ENCODE assay signal across 30 cellular contexts in the genomic region with DNA sequence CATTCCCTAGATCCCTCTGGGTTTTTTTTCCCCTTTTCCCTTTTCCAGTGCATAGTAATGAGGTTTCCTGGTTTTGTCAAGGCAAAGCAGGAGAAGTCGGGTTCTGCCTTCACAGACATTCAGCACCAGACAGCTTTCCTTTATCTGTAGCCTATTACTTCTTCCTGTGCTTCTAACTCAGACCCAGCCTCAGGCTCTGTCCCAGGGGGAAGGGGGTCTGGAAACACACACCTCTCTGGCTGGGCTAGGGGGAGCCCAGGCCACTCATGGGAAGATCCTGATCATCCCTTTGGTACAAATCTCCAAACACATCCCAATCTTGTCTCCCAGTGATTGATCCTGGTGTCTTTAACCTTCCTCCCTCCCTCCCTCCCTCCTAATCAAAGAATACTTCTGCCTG.
"Had no signal": no experiment of that assay in that cellular context is flagged by ENCODE, and none has a peak within 500 bp of the region (broad histone marks: within the 10 kb centered on the region; RNA-seq: fewer than 3 reads in every experiment).

No MANE protein-coding gene starts in this region.

- H3K27ac ChIP-seq: ascending aorta, breast epithelium, cardiac muscle cell, colonic mucosa, WERI-Rb-1 had no signal

- H3K4me3 Mint-ChIP-seq: activated CD4-positive, alpha-beta memory T cell treated with anti-CD3 and anti-CD28 coated beads, Interleukin-2, amount 10 ng/mL, durations not matched to agents 7 days and 5 days; activated CD4-positive, alpha-beta T cell treated with anti-CD3 and anti-CD28 coated beads for 36 hours; activated CD4-positive, alpha-beta T cell treated with anti-CD3 and anti-CD28 coated beads, Interleukin-2, amount 10 ng/mL, durations not matched to agents 7 days and 5 days; activated naive CD4-positive, alpha-beta T cell treated with anti-CD3 and anti-CD28 coated beads, Interleukin-2, amount 10 ng/mL, durations not matched to agents 7 days and 5 days; activated naive CD8-positive, alpha-beta T cell treated with anti-CD3 and anti-CD28 coated beads, Interleukin-2, amount 10 ng/mL, durations not matched to agents 7 days and 5 days; activated T-cell treated with anti-CD3 and anti-CD28 coated beads, Interleukin-2, amount 50 U/mL, for 24 hours; activated T-cell treated with anti-CD3 and anti-CD28 coated beads, Interleukin-2, amount 50 U/mL, for 72 hours; brain; T-helper 17 cell; T-helper 2 cell treated with Interferon-gamma antibody and Interleukin-4, amounts not matched to agents 5 μg/mL and 100 μg/mL, for 36 hours had no signal

- H3K4me1 ChIP-seq: ascending aorta, breast epithelium, colonic mucosa had no signal

- H3K9me3 ChIP-seq: ascending aorta, colonic mucosa had no signal

- H3K36me3 ChIP-seq: ascending aorta, breast epithelium, cardiac muscle cell, colonic mucosa, WERI-Rb-1 had no signal

- ATAC-seq: activated CD4-positive, alpha-beta T cell treated with anti-CD3 and anti-CD28 coated beads for 36 hours; activated naive CD4-positive, alpha-beta T cell treated with anti-CD3 and anti-CD28 coated beads, Interleukin-2, amount 50 U/mL, for 72 hours; activated T-cell treated with anti-CD3 and anti-CD28 coated beads, Interleukin-2, amount 50 U/mL, for 72 hours; esophagus mucosa; T-helper 17 cell had no signal

- H3K9me3 Mint-ChIP-seq: activated CD4-positive, alpha-beta memory T cell treated with anti-CD3 and anti-CD28 coated beads, Interleukin-2, amount 10 ng/mL, durations not matched to agents 7 days and 5 days; activated CD4-positive, alpha-beta T cell treated with anti-CD3 and anti-CD28 coated beads, Interleukin-2, amount 10 ng/mL, durations not matched to agents 7 days and 5 days; activated naive CD4-positive, alpha-beta T cell treated with anti-CD3 and anti-CD28 coated beads, Interleukin-2, amount 10 ng/mL, durations not matched to agents 7 days and 5 days; activated naive CD4-positive, alpha-beta T cell treated with anti-CD3 and anti-CD28 coated beads, Interleukin-2, amount 50 U/mL, for 72 hours; activated naive CD8-positive, alpha-beta T cell treated with anti-CD3 and anti-CD28 coated beads, Interleukin-2, amount 10 ng/mL, durations not matched to agents 7 days and 5 days; activated T-cell treated with anti-CD3 and anti-CD28 coated beads, Interleukin-2, amount 50 U/mL, for 24 hours; activated T-cell treated with anti-CD3 and anti-CD28 coated beads, Interleukin-2, amount 50 U/mL, for 72 hours; brain; T-helper 2 cell treated with Interferon-gamma antibody and Interleukin-4, amounts not matched to agents 5 μg/mL and 100 μg/mL, for 36 hours had no signal

- H3K4me1 Mint-ChIP-seq: activated CD4-positive, alpha-beta memory T cell treated with anti-CD3 and anti-CD28 coated beads, Interleukin-2, amount 10 ng/mL, durations not matched to agents 7 days and 5 days; activated CD4-positive, alpha-beta T cell treated with anti-CD3 and anti-CD28 coated beads for 36 hours; activated CD4-positive, alpha-beta T cell treated with anti-CD3 and anti-CD28 coated beads, Interleukin-2, amount 10 ng/mL, durations not matched to agents 7 days and 5 days; activated naive CD4-positive, alpha-beta T cell treated with anti-CD3 and anti-CD28 coated beads, Interleukin-2, amount 10 ng/mL, durations not matched to agents 7 days and 5 days; activated naive CD8-positive, alpha-beta T cell treated with anti-CD3 and anti-CD28 coated beads, Interleukin-2, amount 10 ng/mL, durations not matched to agents 7 days and 5 days; T-helper 17 cell had no signal

- H3K27me3 Mint-ChIP-seq: activated CD4-positive, alpha-beta T cell treated with anti-CD3 and anti-CD28 coated beads for 36 hours; activated CD4-positive, alpha-beta T cell treated with anti-CD3 and anti-CD28 coated beads, Interleukin-2, amount 10 ng/mL, durations not matched to agents 7 days and 5 days; activated naive CD4-positive, alpha-beta T cell treated with anti-CD3 and anti-CD28 coated beads, Interleukin-2, amount 10 ng/mL, durations not matched to agents 7 days and 5 days; brain had no signal

- H3K27ac Mint-ChIP-seq: activated CD4-positive, alpha-beta memory T cell treated with anti-CD3 and anti-CD28 coated beads, Interleukin-2, amount 10 ng/mL, durations not matched to agents 7 days and 5 days; activated CD4-positive, alpha-beta T cell treated with anti-CD3 and anti-CD28 coated beads for 36 hours; activated CD4-positive, alpha-beta T cell treated with anti-CD3 and anti-CD28 coated beads, Interleukin-2, amount 10 ng/mL, durations not matched to agents 7 days and 5 days; activated naive CD4-positive, alpha-beta T cell treated with anti-CD3 and anti-CD28 coated beads, Interleukin-2, amount 10 ng/mL, durations not matched to agents 7 days and 5 days; activated naive CD4-positive, alpha-beta T cell treated with anti-CD3 and anti-CD28 coated beads, Interleukin-2, amount 50 U/mL, for 72 hours; activated naive CD8-positive, alpha-beta T cell treated with anti-CD3 and anti-CD28 coated beads, Interleukin-2, amount 10 ng/mL, durations not matched to agents 7 days and 5 days; activated T-cell treated with anti-CD3 and anti-CD28 coated beads, Interleukin-2, amount 50 U/mL, for 24 hours; activated T-cell treated with anti-CD3 and anti-CD28 coated beads, Interleukin-2, amount 50 U/mL, for 72 hours; brain; T-helper 17 cell; T-helper 2 cell treated with Interferon-gamma antibody and Interleukin-4, amounts not matched to agents 5 μg/mL and 100 μg/mL, for 36 hours had no signal

- DNase-seq: activated CD4-positive, alpha-beta memory T cell treated with anti-CD3 and anti-CD28 coated beads, Interleukin-2, amount 10 ng/mL, durations not matched to agents 7 days and 5 days; activated CD4-positive, alpha-beta T cell treated with anti-CD3 and anti-CD28 coated beads for 36 hours; activated CD4-positive, alpha-beta T cell treated with anti-CD3 and anti-CD28 coated beads, Interleukin-2, amount 10 ng/mL, durations not matched to agents 7 days and 5 days; activated CD4-positive, alpha-beta T cell treated with anti-CD3 and anti-CD28 coated beads, Interleukin-2, amount 50 U/mL, for 4 hours; activated CD4-positive, CD25-positive, alpha-beta regulatory T cell; activated CD4-positive, CD25-positive, alpha-beta regulatory T cell treated with anti-CD3 and anti-CD28 coated beads, Interleukin-2, amount 50 U/mL, for 72 hours; activated CD8-positive, alpha-beta memory T cell treated with anti-CD3 and anti-CD28 coated beads, Interleukin-2, amount 50 U/mL, for 48 hours; activated gamma-delta T cell; activated naive CD4-positive, alpha-beta T cell; activated naive CD4-positive, alpha-beta T cell treated with anti-CD3 and anti-CD28 coated beads, Interleukin-2, amount 10 ng/mL, durations not matched to agents 7 days and 5 days; activated naive CD8-positive, alpha-beta T cell treated with anti-CD3 and anti-CD28 coated beads, Interleukin-2, amount 10 ng/mL, durations not matched to agents 7 days and 5 days; activated T-cell treated with anti-CD3 and anti-CD28 coated beads for 4 hours; activated T-cell treated with anti-CD3 and anti-CD28 coated beads, Interleukin-2, amount 50 U/mL, for 24 hours; activated T-cell treated with anti-CD3 and anti-CD28 coated beads, Interleukin-2, amount 50 U/mL, for 72 hours; central memory CD4-positive, alpha-beta T cell; cerebellar nuclear complex; colonic mucosa; effector CD8-positive, alpha-beta T cell; foreskin fibroblast; T-helper 1 cell; T-helper 17 cell; T1000; WERI-Rb-1 had no signal

- H3K4me3 ChIP-seq: ascending aorta, breast epithelium, cardiac muscle cell, colonic mucosa had no signal

- H3K27me3 ChIP-seq: ascending aorta, breast epithelium, cardiac muscle cell, colonic mucosa had no signal

- H3K36me3 Mint-ChIP-seq: activated naive CD4-positive, alpha-beta T cell treated with anti-CD3 and anti-CD28 coated beads, Interleukin-2, amount 10 ng/mL, durations not matched to agents 7 days and 5 days; activated naive CD4-positive, alpha-beta T cell treated with anti-CD3 and anti-CD28 coated beads, Interleukin-2, amount 50 U/mL, for 72 hours; activated naive CD8-positive, alpha-beta T cell treated with anti-CD3 and anti-CD28 coated beads, Interleukin-2, amount 10 ng/mL, durations not matched to agents 7 days and 5 days; brain had no signal
